ENCODE assay signal across 32 cellular contexts in the genomic region with DNA sequence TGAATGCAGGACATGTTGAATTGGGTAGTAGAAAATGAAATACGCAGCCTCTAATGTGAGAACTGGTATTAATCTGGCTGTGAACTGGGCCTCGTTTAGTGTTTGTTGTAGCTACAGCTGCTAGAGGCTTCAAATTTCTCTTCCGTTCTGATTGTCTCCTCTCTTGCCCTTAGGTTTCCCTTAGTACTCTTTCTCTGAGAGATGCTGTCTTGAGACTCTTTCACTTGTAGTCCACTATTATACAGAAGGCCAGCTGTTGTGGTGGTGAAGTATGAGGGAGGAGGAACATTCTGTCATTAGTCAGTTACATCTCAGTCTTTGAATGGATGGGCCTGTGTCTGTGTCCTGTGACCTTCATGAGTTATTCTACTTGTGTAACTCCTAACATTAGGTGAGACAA.
"Had no signal": no experiment of that assay in that cellular context is flagged by ENCODE, and none has a peak within 500 bp of the region (broad histone marks: within the 10 kb centered on the region; RNA-seq: fewer than 3 reads in every experiment).

No MANE protein-coding gene starts in this region.

- H2AFZ ChIP-seq: PC-9 had no signal

- H3K4me1 ChIP-seq: SJCRH30 had no signal

- H3K27me3 ChIP-seq: SJCRH30 had no signal

- DNase-seq: Karpas-422, KBM-7, MM.1S, MV-4-11, NCI-H1092, NCI-H1105, NCI-H1417 treated with DMSO at 0.1 percent for 48 hours, NCI-H1436 treated with DMSO at 0.1 percent for 48 hours, NCI-H1694 treated with DMSO at 0.1 percent for 48 hours, NCI-H187 treated with DMSO at 0.1 percent for 48 hours, NCI-H2029, NCI-H2081, NCI-H2171 treated with DMSO at 0.1 percent for 48 hours, NCI-H226, NCI-H446 treated with DMSO at 0.1 percent for 48 hours, NCI-H510A, NCI-H524, NCI-H526, NCI-H69, NCI-H748 treated with DMSO at 0.1 percent for 48 hours, NCI-H82, PC-9, SHP77, SIG-M5, SK-N-SH, SW 1271 had no signal

- H3K4me3 ChIP-seq: PC-9, SJCRH30 had no signal

- H3K9ac ChIP-seq: KMS-11, SK-N-SH had no signal

- H3K4me2 ChIP-seq: KMS-11, PC-9, SK-N-SH had no signal

- H3K27ac ChIP-seq: KMS-11, PC-9, RWPE1, SJCRH30 had no signal

- ATAC-seq: Panc1, Right ventricle myocardium inferior had no signal

- H3K36me3 ChIP-seq: SJCRH30 had no signal

- FAIRE-seq: RCC 7860 had no signal
